15 cellular contexts compared by ENCODE assay signal in the genomic region with DNA sequence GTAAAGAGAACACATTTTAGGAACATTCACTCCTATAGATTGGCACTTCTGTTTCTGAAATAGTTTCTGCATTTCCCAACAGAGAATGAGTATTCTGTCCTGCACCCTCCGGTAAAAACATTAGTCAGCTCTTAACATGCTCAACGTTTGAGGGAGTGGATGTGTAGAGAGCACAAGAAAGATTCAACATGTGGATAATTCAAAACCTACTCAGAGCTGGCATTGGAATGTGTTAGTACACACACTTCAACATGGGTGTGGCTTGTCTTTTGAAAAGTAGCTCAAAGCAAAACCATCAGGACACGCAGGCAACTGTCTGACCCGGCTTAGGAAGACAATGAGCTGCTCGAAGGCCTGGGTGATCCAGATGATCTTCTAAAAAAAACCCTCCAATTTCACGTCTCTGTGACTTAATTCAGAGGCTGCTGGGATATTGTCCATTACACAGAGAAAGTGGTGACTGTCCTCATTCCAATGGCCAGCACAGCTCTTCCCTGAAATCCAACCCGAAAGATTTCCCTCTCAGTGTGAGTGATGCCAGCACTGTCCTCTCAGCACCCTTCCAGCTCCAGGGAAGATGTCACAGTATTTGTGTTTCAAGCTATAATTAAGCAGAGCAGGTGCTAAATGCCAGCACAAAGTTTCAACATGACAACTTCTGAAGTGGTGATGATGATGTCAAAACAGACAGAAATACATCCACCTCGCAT. TPM values are rescaled to one million over a fixed set of nuclear protein-coding genes. Genes with fewer than 3 reads are reported as not detected.
DNase-seq lines count a peak whose midpoint lies in the region; ATAC-seq, FAIRE-seq and TF ChIP-seq lines count a peak whose summit lies in the region.
"Had no signal": no experiment of that assay in that cellular context is flagged by ENCODE, and none has a peak within 500 bp of the region (broad histone marks: within the 10 kb centered on the region; RNA-seq: fewer than 3 reads in every experiment).

No MANE protein-coding gene starts in this region.

- no peak for TF ChIP-seq EP300 in K562 (IDR thresholded peaks at IDR 0.05; ENCODE audit: low read length)

- POLR2A ChIA-PET in MCF 10A (lab: Yijun Ruan, JAX), result interaction anchor here (0.6 to 3.2 kb wide), 15 partner anchors 11 to 269 kb away, joined by 3 to 18 read pairs (median 4); a partner anchor contains a TSS
- POLR2A ChIA-PET in K562 (lab: Yijun Ruan, JAX), result interaction anchor here (1.2 kb wide), 1 partner anchor 41 kb away, joined by 3 read pairs; no protein-coding TSS in a partner anchor
- POLR2A ChIA-PET in GM10248 (lab: Yijun Ruan, JAX), result no interaction called here
- POLR2A ChIA-PET in activated CD8-positive, alpha-beta T cell treated with anti-CD3 and anti-CD28 coated beads, Interleukin-2, amount 10 ng/mL, durations not matched to agents 7 days and 5 days (lab: Charles Lee), result interaction anchor here (0.6 kb wide), 1 partner anchor 1490 kb away, joined by 3 read pairs; no protein-coding TSS in a partner anchor

- no peaks in the 10 kb centered on the region for H3K36me3 Mint-ChIP-seq in MCF 10A (ENCODE audit: insufficient read depth, unreplicated experiment)
- H3K36me3 Mint-ChIP-seq in activated CD8-positive, alpha-beta T cell treated with anti-CD3 and anti-CD28 coated beads, Interleukin-2, amount 10 ng/mL, durations not matched to agents 7 days and 5 days (ENCODE audit: low read depth), result no peaks in the 10 kb centered on the region

- H3K27ac Mint-ChIP-seq in MCF 10A (ENCODE audit: low read depth, unreplicated experiment), result peak overlapping the region; percentile 94
- H3K27ac Mint-ChIP-seq in activated CD8-positive, alpha-beta T cell treated with anti-CD3 and anti-CD28 coated beads, Interleukin-2, amount 10 ng/mL, durations not matched to agents 7 days and 5 days, result no peak overlapping the region

- TF ChIP-seq POLR2A in breast epithelium (IDR thresholded peaks at IDR 0.05) (no peak), K562 (conservative IDR thresholded peaks at IDR 0.05) (no peak)

- peak; percentile 79 for DNase-seq in MCF 10A (ENCODE audit: unreplicated experiment)
- no peak for DNase-seq in breast epithelium (ENCODE audit: low spot score in 2 of 2)
- DNase-seq in K562 (ENCODE audit: extremely low read depth in 1 of 4, low spot score in 3 of 4), result no peak
- DNase-seq in right atrium auricular region (ENCODE audit: low spot score), result no peak
- no peak for DNase-seq in tibial artery
- DNase-seq in 8988T, result no peak
- no peak for DNase-seq in GM10248 (ENCODE audit: extremely low spot score)
- DNase-seq in activated CD8-positive, alpha-beta T cell treated with anti-CD3 and anti-CD28 coated beads, Interleukin-2, amount 10 ng/mL, durations not matched to agents 7 days and 5 days, result no peak
- DNase-seq: activated CD4-positive, CD25-positive, alpha-beta regulatory T cell; activated T-cell treated with anti-CD3 and anti-CD28 coated beads, Interleukin-2, amount 50 U/mL, for 48 hours; GOT3; KG1; SHP77 treated with DMSO at 0.1 percent for 48 hours had no signal

- peak overlapping the region; percentile 33 for H2AFZ ChIP-seq in K562 (ENCODE audit: low read depth, low read length)

- FAIRE-seq in K562 (lab: Jason Lieb, UNC), result no peak

- no peaks in the 10 kb centered on the region for H4K20me1 ChIP-seq in K562 (replicated peaks; ENCODE audit: control insufficient read depth, insufficient read depth, low read length)

- intact Hi-C loops in MCF 10A (cut with micrococcal nuclease), result loop anchor here (2.0 kb wide), 1 partner anchor 61 kb away; no protein-coding TSS in a partner anchor
- intact Hi-C loops in breast epithelium (cut with DNase I; ENCODE audit: low total_unique reads), result loop anchor here (5.0 kb wide), 1 partner anchor 665 kb away; no protein-coding TSS in a partner anchor
- intact Hi-C loops in K562 (cut with micrococcal nuclease), result no loop called here
- intact Hi-C loops in tibial artery (cut with DNase I; ENCODE audit: low total_unique reads), result no loop called here

- no peaks in the 10 kb centered on the region for H3K9me1 ChIP-seq in K562 (ENCODE audit: control insufficient read depth, insufficient read depth, low read length)

- H3K36me3 ChIP-seq in breast epithelium, result no peaks in the 10 kb centered on the region
- no peaks in the 10 kb centered on the region for H3K36me3 ChIP-seq in K562 (ENCODE audit: control insufficient read depth, insufficient read depth, low read length)
- H3K36me3 ChIP-seq in right atrium auricular region, result no peaks in the 10 kb centered on the region
- H3K36me3 ChIP-seq in tibial artery, result no peaks in the 10 kb centered on the region

- H3K27me3 ChIP-seq in breast epithelium, result no peaks in the 10 kb centered on the region
- H3K27me3 ChIP-seq in K562 (ENCODE audit: control insufficient read depth in 2 of 2, insufficient read depth in 2 of 2, low read length in 2 of 2), result no peaks in the 10 kb centered on the region
- H3K27me3 ChIP-seq in right atrium auricular region, result no peaks in the 10 kb centered on the region
- no peaks in the 10 kb centered on the region for H3K27me3 ChIP-seq in tibial artery

- H3K27ac ChIP-seq in breast epithelium (peak overlapping the region in 1 of 2 donors; percentile 63), K562 (ENCODE audit: extremely low read depth, low read depth, low read length) (no peak overlapping the region), right atrium auricular region (peak overlapping the region; percentile 28 to 54), tibial artery (peak overlapping the region; percentile 17 to 32)

- H3K4me1 ChIP-seq in breast epithelium (no peaks in the 10 kb centered on the region), K562 (replicated peaks in 1 of 2; ENCODE audit: control insufficient read depth in 2 of 2, insufficient read depth in 2 of 2, low read length in 2 of 2) (peaks cover 0 to 6% of the 10 kb centered on the region in 2 experiments; a peak in 2 of 5 replicates), right atrium auricular region (peaks cover 0 to 14% of the 10 kb centered on the region in 2 donors), tibial artery (peaks cover 0 to 88% (median 25%) of the 10 kb centered on the region in 4 donors)

- H3K4me1 Mint-ChIP-seq in MCF 10A (ENCODE audit: insufficient read depth, unreplicated experiment), result peaks cover 5% of the 10 kb centered on the region
- no peaks in the 10 kb centered on the region for H3K4me1 Mint-ChIP-seq in activated CD8-positive, alpha-beta T cell treated with anti-CD3 and anti-CD28 coated beads, Interleukin-2, amount 10 ng/mL, durations not matched to agents 7 days and 5 days (ENCODE audit: low read depth)
- H3K4me1 Mint-ChIP-seq: central memory CD8-positive, alpha-beta T cell had no signal

- in situ Hi-C loops in K562 (cut with MboI), result no loop called here

- CTCF ChIA-PET in MCF 10A (lab: Yijun Ruan, JAX), result interaction anchor here (0.6 to 1.5 kb wide), 10 partner anchors 12 to 268 kb away, joined by 3 to 5 read pairs (median 3); no protein-coding TSS in a partner anchor
- CTCF ChIA-PET in K562 (lab: Yijun Ruan, JAX; ENCODE audit: low intra/inter-chr PET ratio), result no interaction called here
- CTCF ChIA-PET in GM10248 (lab: Yijun Ruan, JAX), result interaction anchor here (0.8 to 1.2 kb wide), 4 partner anchors 9 to 36 kb away, joined by 3 to 4 read pairs (median 4); no protein-coding TSS in a partner anchor
- CTCF ChIA-PET in activated CD8-positive, alpha-beta T cell treated with anti-CD3 and anti-CD28 coated beads, Interleukin-2, amount 10 ng/mL, durations not matched to agents 7 days and 5 days (lab: Charles Lee), result no interaction called here

- WGBS in K562 (ENCODE audit: insufficient coverage, low coverage, missing lambda C conversion rate), result 17% methylated on average over 8 of the region's 8 CpGs

- H3K9me3 ChIP-seq in breast epithelium, result no peaks in the 10 kb centered on the region
- H3K9me3 ChIP-seq in K562 (replicated peaks; ENCODE audit: control insufficient read depth, insufficient read depth, low read depth, low read length), result no peaks in the 10 kb centered on the region
- no peaks in the 10 kb centered on the region for H3K9me3 ChIP-seq in right atrium auricular region
- H3K9me3 ChIP-seq in tibial artery, result no peaks in the 10 kb centered on the region

- H3K4me3 Mint-ChIP-seq in MCF 10A (ENCODE audit: unreplicated experiment), result peak overlapping the region; percentile 55
- no peak overlapping the region for H3K4me3 Mint-ChIP-seq in activated CD8-positive, alpha-beta T cell treated with anti-CD3 and anti-CD28 coated beads, Interleukin-2, amount 10 ng/mL, durations not matched to agents 7 days and 5 days
- H3K4me3 Mint-ChIP-seq: central memory CD8-positive, alpha-beta T cell had no signal

- TF ChIP-seq RAD21 in K562 (CRISPR knock-in tag; conservative IDR thresholded peaks at IDR 0.05 in 1 of 2, IDR thresholded peaks at IDR 0.05 in 1 of 2), result no peak

- no peaks in the 10 kb centered on the region for H3K79me2 ChIP-seq in K562 (ENCODE audit: control insufficient read depth, insufficient read depth, low read length)

- no peaks in the 10 kb centered on the region for H3K27me3 Mint-ChIP-seq in MCF 10A (ENCODE audit: insufficient read depth, unreplicated experiment)
- peaks cover 5% of the 10 kb centered on the region for H3K27me3 Mint-ChIP-seq in activated CD8-positive, alpha-beta T cell treated with anti-CD3 and anti-CD28 coated beads, Interleukin-2, amount 10 ng/mL, durations not matched to agents 7 days and 5 days (ENCODE audit: low read depth)

- BruUV-seq in MCF 10A (replicated peaks; lab: Mats Ljungman, UMichigan) (no TSS peak), K562 (replicated peaks; lab: Mats Ljungman, UMichigan) (no TSS peak)

- TF ChIP-seq CTCF in MCF 10A (IDR thresholded peaks at IDR 0.05; ENCODE audit: unreplicated experiment), result no peak
- no peak for TF ChIP-seq CTCF in breast epithelium (IDR thresholded peaks at IDR 0.05)
- TF ChIP-seq CTCF in K562 (IDR thresholded peaks at IDR 0.05 in 2 of 3, conservative IDR thresholded peaks at IDR 0.05 in 1 of 3; ENCODE audit: insufficient read depth in 2 of 3, low read depth in 1 of 3, low read length in 3 of 3), result no peak
- no peak for TF ChIP-seq CTCF in right atrium auricular region (IDR thresholded peaks at IDR 0.05)
- no peak for TF ChIP-seq CTCF in tibial artery (IDR thresholded peaks at IDR 0.05)
- no peak for TF ChIP-seq CTCF in GM10248 (IDR thresholded peaks at IDR 0.05; ENCODE audit: control extremely low read depth, extremely low read depth, low read depth, missing control alignments)

- no peaks in the 10 kb centered on the region for H3K9me3 Mint-ChIP-seq in MCF 10A (ENCODE audit: unreplicated experiment)
- no peaks in the 10 kb centered on the region for H3K9me3 Mint-ChIP-seq in activated CD8-positive, alpha-beta T cell treated with anti-CD3 and anti-CD28 coated beads, Interleukin-2, amount 10 ng/mL, durations not matched to agents 7 days and 5 days (ENCODE audit: insufficient read depth)
- H3K9me3 Mint-ChIP-seq: central memory CD8-positive, alpha-beta T cell had no signal

- no peak for ATAC-seq in K562
- no peak for ATAC-seq in activated CD8-positive, alpha-beta T cell treated with anti-CD3 and anti-CD28 coated beads, Interleukin-2, amount 10 ng/mL, durations not matched to agents 7 days and 5 days

- no peak overlapping the region for H3K9ac ChIP-seq in K562 (ENCODE audit: insufficient read depth in 1 of 2, low read depth in 2 of 2, low read length in 2 of 2)

- H3K4me3 ChIP-seq in breast epithelium (peak overlapping the region in 1 of 3 donors; percentile 28), K562 (no peak overlapping the region), right atrium auricular region (no peak overlapping the region), tibial artery (no peak overlapping the region)
- H3K4me3 ChIP-seq: skin epidermis had no signal

- H3K4me2 ChIP-seq in K562 (ENCODE audit: insufficient read depth, low read length), result no peak overlapping the region

RNA-seq across cellular contexts. Expression of a gene that starts 18.1 kb away (rescaled TPM):
- 14.3 and 24.2 TPM in 2 replicates for total RNA-seq in MCF 10A (2022)
- 100 to 1,000 TPM in 1 of 3 donors, 10 to 100 TPM in 2; 38.5 to 210 (median 83.2) TPM for total RNA-seq in breast epithelium
- total RNA-seq in K562 (2011; cell fraction: chromatin; rRNA removed; ENCODE audit: low replicate concordance), result 1.00 and 3.4 TPM in 2 replicates
- 0.50 and 0.79 TPM in 2 replicates for total RNA-seq in K562 (2011; cell fraction: nucleolus; rRNA removed)
- total RNA-seq in K562 (2011; cell fraction: nucleoplasm; rRNA removed), result 1.3 and 2.4 TPM in 2 replicates
- 0.41 TPM in 2 replicates for total RNA-seq in K562 (2014; rRNA removed)
- total RNA-seq in K562 (2014; rRNA removed; fragmentation: Illumina TruSeq; extraction: Trizol), result 0.89 and 1.2 TPM in 2 replicates
- total RNA-seq in K562 (2015; rRNA removed; fragmentation: Illumina TruSeq; extraction: Trizol), result 0.83 and 1.1 TPM in 2 replicates
- total RNA-seq in K562 (2021), result 0.86 and 1.0 TPM in 2 replicates
- polyA plus RNA-seq in K562 (2011; rRNA removed), result 0.31 and 0.77 TPM in 2 replicates
- 0.12 and 0.59 TPM in 2 replicates for polyA plus RNA-seq in K562 (2011; cell fraction: cytosol; rRNA removed)
- 0.98 and 2.2 TPM in 2 replicates for polyA plus RNA-seq in K562 (2011; cell fraction: nucleus; rRNA removed)
- polyA plus RNA-seq in K562 (2012), result 0.27 and 0.32 TPM in 2 replicates
- 0.48 and 0.76 TPM in 2 replicates for polyA plus RNA-seq in K562 (2014; fragmentation: Illumina TruSeq; extraction: Trizol)
- polyA plus RNA-seq in K562 (2014; fragmentation: Nextera tagmentation; extraction: Ambion mirVana), result under 1 TPM; 0.15 to 0.32 TPM
- 0.60 and 1.0 TPM in 2 replicates for polyA plus RNA-seq in K562 (2014; rRNA removed)
- 1.5 and 2.1 TPM in 2 replicates for polyA minus RNA-seq in K562 (2011; rRNA and poly(A)+ RNA removed)
- 0.18 and 0.29 TPM in 2 replicates for polyA minus RNA-seq in K562 (2011; cell fraction: cytosol; rRNA and poly(A)+ RNA removed)
- polyA minus RNA-seq in K562 (2011; cell fraction: nucleus; rRNA and poly(A)+ RNA removed), result 1.5 and 4.7 TPM in 2 replicates
- 10 to 100 TPM; 57.1 to 84.9 TPM for total RNA-seq in right atrium auricular region
- total RNA-seq in activated CD8-positive, alpha-beta T cell treated with anti-CD3 and anti-CD28 coated beads, Interleukin-2, amount 10 ng/mL, durations not matched to agents 7 days and 5 days, result 1 to 10 TPM in 1 of 2 experiments, under 1 TPM in 1; 0.81 to 1.3 TPM

Comparison
In these comparisons a context has a peak if more than half of its experiments do, and no peak if none do; other contexts are left out.
1. CTCF ChIA-PET loops: an anchor here in MCF 10A (0.6 to 1.5 kb wide) and GM10248 (0.8 to 1.2 kb wide); none called in K562 and activated CD8-positive, alpha-beta T cell treated with anti-CD3 and anti-CD28 coated beads, Interleukin-2, amount 10 ng/mL, durations not matched to agents 7 days and 5 days.
2. intact Hi-C loops: an anchor here in MCF 10A (2.0 kb wide) and breast epithelium (5.0 kb wide); none called in K562 and tibial artery.